Comparison of ENCODE assay signal across 15 cellular contexts in genomic region chr6:123547216-123547978, GRCh38.
DNase-seq lines count a peak whose midpoint lies in the region; ATAC-seq, FAIRE-seq and TF ChIP-seq lines count a peak whose summit lies in the region.
"Had no signal": no experiment of that assay in that cellular context is flagged by ENCODE, and none has a peak within 500 bp of the region (broad histone marks: within the 10 kb centered on the region; RNA-seq: fewer than 3 reads in every experiment).

No MANE protein-coding gene starts in this region.

- no peak overlapping the region for H3K9ac ChIP-seq in endothelial cell of umbilical vein (replicated peaks; ENCODE audit: extremely low read depth, insufficient read depth, low read length)

- POLR2A ChIA-PET in endothelial cell of umbilical vein (lab: Charles Lee): no interaction called here

- peak; percentile 4 for FAIRE-seq in endothelial cell of umbilical vein (lab: Jason Lieb, UNC)
- FAIRE-seq in pancreas (lab: Jason Lieb, UNC): peak; percentile 17
- FAIRE-seq: D721Med, GM12892 had no signal

- intact Hi-C loops in endothelial cell of umbilical vein (cut with micrococcal nuclease): no loop called here
- intact Hi-C loops in pancreas (cut with DNase I): no loop called here

- no peaks in the 10 kb centered on the region for H4K20me1 ChIP-seq in endothelial cell of umbilical vein (replicated peaks; ENCODE audit: control insufficient read depth, extremely low read depth, insufficient read depth, low read length)

- DNase-seq in NCI-H1105 (lab: John Stamatoyannopoulos, UW): peak; percentile 8
- DNase-seq in endothelial cell of umbilical vein (ENCODE audit: low read depth, low spot score): peak; percentile 84
- DNase-seq in pancreas: no peak
- no peak for DNase-seq in hypothalamus (lab: John Stamatoyannopoulos, UW)
- DNase-seq in stimulated activated CD8-positive, alpha-beta memory T cell treated with anti-CD3 and anti-CD28 coated beads, Interleukin-4, amount 100 ng/mL, for 48 hours: no peak
- DNase-seq: CD8-positive, alpha-beta T cell; COR-L47; DMS153; DMS79 treated with DMSO at 0.1 percent for 48 hours; EL; GDM1; HCEC 1CT had no signal

- peaks cover 11 to 40% of the 10 kb centered on the region in 2 experiments for H3K27me3 ChIP-seq in endothelial cell of umbilical vein (ENCODE audit: control insufficient read depth in 2 of 2, insufficient read depth in 2 of 2, low read length in 2 of 2)
- H3K27me3 ChIP-seq in pancreas: no peaks in the 10 kb centered on the region

- no peak overlapping the region for H3K27ac ChIP-seq in endothelial cell of umbilical vein (ENCODE audit: insufficient read depth, low read depth, low read length)
- H3K27ac ChIP-seq in pancreas: no peak overlapping the region

- TF ChIP-seq POLR2A in endothelial cell of umbilical vein (IDR thresholded peaks at IDR 0.05; ENCODE audit: low read depth, low read length): no peak

- peaks cover 33% of the 10 kb centered on the region for H3K4me1 ChIP-seq in endothelial cell of umbilical vein (ENCODE audit: control insufficient read depth, extremely low read depth, insufficient read depth, low read length)
- no peaks in the 10 kb centered on the region for H3K4me1 ChIP-seq in pancreas

- CTCF ChIA-PET in endothelial cell of umbilical vein (lab: Charles Lee): interaction anchor here (0.7 kb wide), 1 partner anchor 168 kb away, joined by 4 read pairs; no protein-coding TSS in a partner anchor

- H3K4me3 ChIP-seq in endothelial cell of umbilical vein (replicated peaks in 1 of 3; ENCODE audit: insufficient read depth in 1 of 3, low read depth in 1 of 3, low read length in 3 of 3): no peak overlapping the region
- H3K4me3 ChIP-seq in pancreas: no peak overlapping the region

- H3K9me1 ChIP-seq in endothelial cell of umbilical vein (replicated peaks; ENCODE audit: control insufficient read depth, extremely low read depth, insufficient read depth, low read length): no peaks in the 10 kb centered on the region

- dilution Hi-C loops in endothelial cell of umbilical vein (cut with MboI; ENCODE audit: extremely low pct_ligation_motif_present, low sequenced_read_pairs): no loop called here

- no peaks in the 10 kb centered on the region for H3K36me3 ChIP-seq in endothelial cell of umbilical vein (ENCODE audit: control insufficient read depth in 2 of 2, extremely low read depth in 1 of 2, insufficient read depth in 2 of 2, low read length in 2 of 2)
- no peaks in the 10 kb centered on the region for H3K36me3 ChIP-seq in pancreas

- no peaks in the 10 kb centered on the region for H3K9me3 ChIP-seq in endothelial cell of umbilical vein (replicated peaks; ENCODE audit: control insufficient read depth, insufficient read depth, low read length)
- H3K9me3 ChIP-seq in pancreas: peaks cover 0 to 3% (median 0%) of the 10 kb centered on the region in 4 donors

- TF ChIP-seq CTCF in endothelial cell of umbilical vein (IDR thresholded peaks at IDR 0.05; ENCODE audit: extremely low read depth in 1 of 2, insufficient read depth in 1 of 2, low read depth in 1 of 2, low read length in 2 of 2) (no peak), pancreas (IDR thresholded peaks at IDR 0.05) (no peak)

- H3K79me2 ChIP-seq in endothelial cell of umbilical vein (ENCODE audit: control insufficient read depth, insufficient read depth, low read length): no peaks in the 10 kb centered on the region

- no peak for ATAC-seq in pancreas
- no peak for ATAC-seq in HG03565 (IDR thresholded peaks at IDR 0.05; ENCODE audit: unreplicated experiment)
- ATAC-seq: CD8-positive, alpha-beta T cell had no signal

- no peak overlapping the region for H2AFZ ChIP-seq in endothelial cell of umbilical vein (ENCODE audit: low read depth, low read length)

- H3K4me2 ChIP-seq in endothelial cell of umbilical vein (ENCODE audit: insufficient read depth, low read length): peak overlapping the region; percentile 45

- BruUV-seq in endothelial cell of umbilical vein (replicated peaks; lab: Mats Ljungman, UMichigan): no TSS peak

TF ChIP-seq in endothelial cell of umbilical vein, 7 proteins besides CTCF, POLR2A, EP300 and RAD21:
- no peak for TF ChIP-seq POLR2AphosphoS5 (IDR thresholded peaks at IDR 0.05; ENCODE audit: insufficient read depth, low read depth, low read length)
- TF ChIP-seq JUN (IDR thresholded peaks at IDR 0.05; ENCODE audit: borderline replicate concordance, insufficient read depth, insufficient read length, low read depth): peak; percentile 64
- peak; percentile 4 for TF ChIP-seq FOS (IDR thresholded peaks at IDR 0.05; ENCODE audit: borderline replicate concordance, insufficient read depth, low read length)
- no peak for TF ChIP-seq MYC (IDR thresholded peaks at IDR 0.05; ENCODE audit: low read depth, low read length)
- TF ChIP-seq EZH2 (IDR thresholded peaks at IDR 0.05; ENCODE audit: borderline replicate concordance, low read depth, low read length, severe bottlenecking): no peak
- TF ChIP-seq GATA2 (IDR thresholded peaks at IDR 0.05; ENCODE audit: insufficient read depth, insufficient read length, low read depth, low read length): peak; percentile 67
- TF ChIP-seq MAX (IDR thresholded peaks at IDR 0.05; ENCODE audit: insufficient read depth, insufficient read length): no peak
TF ChIP-seq in endothelial cell of umbilical vein: peak in this region for 3.

Comparison
In these comparisons a context has a peak if more than half of its experiments do, and no peak if none do; other contexts are left out.
1. DNase-seq: peak in NCI-H1105 (single experiment) and endothelial cell of umbilical vein (single experiment); none in pancreas (0 of 6), hypothalamus (0 of 51) and stimulated activated CD8-positive, alpha-beta memory T cell treated with anti-CD3 and anti-CD28 coated beads, Interleukin-4, amount 100 ng/mL, for 48 hours (single experiment).